8 cellular contexts compared by ENCODE assay signal in genomic region chr3:11335056-11335608, GRCh38.
A peak's percentile ranks its signal among the peaks of the same experiment; 100 is the strongest.
DNase-seq lines count a peak whose midpoint lies in the region; ATAC-seq and TF ChIP-seq lines count a peak whose summit lies in the region.

No MANE protein-coding gene starts in this region.

- TF ChIP-seq CTCF in HL-60 (IDR thresholded peaks at IDR 0.05; ENCODE audit: insufficient read depth, low read length) (peak; percentile 51), tibial artery (IDR thresholded peaks at IDR 0.05) (peak; percentile 72 to 86)

- H3K27ac ChIP-seq in HL-60 (replicated peaks) (no peak overlapping the region), tibial artery (no peak overlapping the region)

- no peaks in the 10 kb centered on the region for H3K27me3 ChIP-seq in HL-60 (ENCODE audit: insufficient read depth, poor library complexity, severe bottlenecking)
- no peaks in the 10 kb centered on the region for H3K27me3 ChIP-seq in tibial artery

- H3K36me3 ChIP-seq in tibial artery, result peaks cover 15 to 35% (median 16%) of the 10 kb centered on the region in 3 donors

- H3K4me3 ChIP-seq in HL-60 (replicated peaks; ENCODE audit: insufficient read depth, low read length) (no peak overlapping the region), tibial artery (no peak overlapping the region)

- H3K9me3 ChIP-seq in tibial artery, result no peaks in the 10 kb centered on the region

- intact Hi-C loops in tibial artery (cut with DNase I; ENCODE audit: low total_unique reads), result loop anchor here (5.0 to 10.0 kb wide), 2 partner anchors 273 to 370 kb away; no protein-coding TSS in a partner anchor

- H3K4me1 ChIP-seq in tibial artery, result no peaks in the 10 kb centered on the region

- peak; percentile 4 for DNase-seq in activated T-cell treated with anti-CD3 and anti-CD28 coated beads for 4 hours
- DNase-seq in activated T-cell treated with anti-CD3 and anti-CD28 coated beads, Interleukin-2, amount 50 U/mL, for 48 hours, result no peak
- DNase-seq in HL-60 (ENCODE audit: low read depth in 1 of 2, low spot score in 1 of 2), result peak in 1 of 2 experiments; percentile 49
- peak; percentile 86 for DNase-seq in OCI-M1 (lab: John Stamatoyannopoulos, UW)
- DNase-seq in cerebellum (ENCODE audit: low spot score), result peak; percentile 24
- DNase-seq in left lobe of liver (ENCODE audit: low spot score), result no peak
- no peak for DNase-seq in tibial artery

- ATAC-seq in left lobe of liver, result peak; percentile 86
- no peak for ATAC-seq in HG03196 (IDR thresholded peaks at IDR 0.05; ENCODE audit: unreplicated experiment)

Comparison
In these comparisons a context has a peak if more than half of its experiments do, and no peak if none do; other contexts are left out.
1. DNase-seq: peak in activated T-cell treated with anti-CD3 and anti-CD28 coated beads for 4 hours (single experiment), OCI-M1 (single experiment) and cerebellum (single experiment); none in activated T-cell treated with anti-CD3 and anti-CD28 coated beads, Interleukin-2, amount 50 U/mL, for 48 hours (0 of 2), left lobe of liver (single experiment) and tibial artery (0 of 2).